Comparison of ENCODE assay signal across 8 cellular contexts in the genomic region with DNA sequence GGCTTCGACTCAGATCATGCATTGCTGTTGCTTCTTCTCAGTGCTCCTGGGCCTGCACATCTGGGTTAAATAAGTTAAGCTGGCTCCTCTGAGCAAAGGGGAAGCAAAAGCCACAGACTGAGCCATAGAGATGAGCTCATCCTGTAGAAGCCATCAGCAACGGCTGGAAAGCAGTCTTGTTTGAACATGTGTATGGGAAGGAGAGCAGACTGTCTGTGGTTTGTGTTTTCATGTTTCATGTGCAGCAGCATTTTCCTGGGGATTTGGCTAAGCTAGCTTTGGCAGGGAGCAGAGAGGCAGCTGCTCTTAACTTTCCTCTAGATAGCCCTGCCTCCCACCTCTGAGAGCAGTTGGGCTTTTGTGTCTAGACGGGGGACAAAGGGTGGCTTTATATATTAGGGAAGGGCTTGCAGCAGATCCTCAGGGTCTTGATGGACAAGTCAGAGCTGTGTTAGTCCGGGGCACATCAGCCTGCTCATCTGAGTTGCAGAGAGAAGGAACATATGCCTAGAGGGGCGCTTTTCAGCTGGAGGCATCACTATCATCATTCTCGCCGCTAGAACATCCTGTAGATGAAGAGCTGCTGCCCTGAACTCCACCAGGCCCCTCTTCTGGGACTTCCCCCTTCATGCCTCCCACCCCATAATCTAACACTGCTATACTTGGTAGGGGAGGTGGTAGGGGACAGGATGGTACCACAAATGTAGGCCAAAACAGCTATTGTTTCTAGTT. TPM values are rescaled to one million over a fixed set of nuclear protein-coding genes. Genes with fewer than 3 reads are reported as not detected.
DNase-seq lines count a peak whose midpoint lies in the region; ATAC-seq and TF ChIP-seq lines count a peak whose summit lies in the region.

No MANE protein-coding gene starts in this region.

- H3K4me1 ChIP-seq in SJCRH30, result peaks cover 28% of the 10 kb centered on the region

- peaks cover 6% of the 10 kb centered on the region for H3K36me3 ChIP-seq in SJCRH30

- H3K27me3 ChIP-seq in SJCRH30, result no peaks in the 10 kb centered on the region
- H3K27me3 ChIP-seq in dorsolateral prefrontal cortex, result no peaks in the 10 kb centered on the region

- peak; percentile 91 for ATAC-seq in GM18868 (IDR thresholded peaks at IDR 0.05; ENCODE audit: unreplicated experiment)
- ATAC-seq in HG03097 (IDR thresholded peaks at IDR 0.05; ENCODE audit: low FRiP score, unreplicated experiment), result peak; percentile 88
- peak; percentile 83 to 93 (median 92) for ATAC-seq in natural killer cell

- H3K9me3 Mint-ChIP-seq in natural killer cell, result no peaks in the 10 kb centered on the region

- intact Hi-C loops in dorsolateral prefrontal cortex (cut with DNase I), result no loop called here
- intact Hi-C loops in natural killer cell (cut with micrococcal nuclease), result loop anchor here (1.0 kb wide), 2 partner anchors 10 to 15 kb away; a partner anchor contains a TSS

- H3K4me1 Mint-ChIP-seq in natural killer cell, result peaks cover 55 to 59% of the 10 kb centered on the region in 2 donors

- 0 out of 2 replicates have a peak, but pooled peaks cover 3% of the 10 kb centered on the region for H3K9me3 ChIP-seq in SJCRH30 (replicated peaks)

- peak overlapping the region; percentile 92 to 99 for H3K27ac Mint-ChIP-seq in natural killer cell

- TF ChIP-seq CTCF in dorsolateral prefrontal cortex (IDR thresholded peaks at IDR 0.05 in 54 of 56, conservative IDR thresholded peaks at IDR 0.05 in 2 of 56; ENCODE audit: low read depth in 1 of 56, partially characterized antibody in 56 of 56) (no peak), natural killer cell (IDR thresholded peaks at IDR 0.05) (no peak)

- H3K27ac ChIP-seq in SJCRH30, result peak overlapping the region; percentile 97
- H3K27ac ChIP-seq in dorsolateral prefrontal cortex, result peak overlapping the region in 52 of 59 donors; percentile 2 to 91 (median 61)

- peak; percentile 90 to 91 for DNase-seq in AML-193 (lab: John Stamatoyannopoulos, UW)
- DNase-seq in SJCRH30, result peak; percentile 92 to 96
- DNase-seq in dorsolateral prefrontal cortex, result peak in 2 of 10 donors; percentile 25 to 39
- DNase-seq in natural killer cell, result peak; percentile 54
- DNase-seq in LoVo (ENCODE audit: low spot score), result no peak
- no peak for DNase-seq in T1000 (lab: John Stamatoyannopoulos, UW)

- H3K4me3 Mint-ChIP-seq in natural killer cell, result peak overlapping the region; percentile 83

- no peaks in the 10 kb centered on the region for H3K36me3 Mint-ChIP-seq in natural killer cell

- H3K4me3 ChIP-seq in SJCRH30 (peak overlapping the region; percentile 18), dorsolateral prefrontal cortex (peak overlapping the region in 23 of 59 donors; percentile 0 to 44 (median 16))

- no peaks in the 10 kb centered on the region for H3K27me3 Mint-ChIP-seq in natural killer cell (ENCODE audit: low read depth in 2 of 2)

RNA-seq across cellular contexts. Expression of a gene that starts 14.9 kb away (rescaled TPM):
- total RNA-seq in SJCRH30 (2014; rRNA removed; shearing (Covaris generic)), result 21.3 and 24.5 TPM in 2 replicates
- total RNA-seq in dorsolateral prefrontal cortex, result 10 to 100 TPM in 85 of 120 experiments, 1 to 10 TPM in 35; 5.5 to 17.5 (median 10.9) TPM
- total RNA-seq in natural killer cell, result 10 to 100 TPM; 20.1 to 25.8 (median 23.1) TPM

RNA-seq across cellular contexts. Expression of a gene that starts 35.9 kb away (rescaled TPM):
- total RNA-seq in SJCRH30 (2014; rRNA removed; shearing (Covaris generic)), result 0.76 and 1.1 TPM in 2 replicates
- total RNA-seq in dorsolateral prefrontal cortex (10 to 100 TPM in 11 of 120 experiments, 1 to 10 TPM in 109; 2.4 to 13.6 (median 7.4) TPM), natural killer cell (10 to 100 TPM; 14.5 to 24.0 (median 19.5) TPM)

RNA-seq across cellular contexts. Expression of a gene that starts 36.7 kb away (rescaled TPM):
- 37.3 and 39.6 TPM in 2 replicates for total RNA-seq in SJCRH30 (2014; rRNA removed; shearing (Covaris generic))
- 10 to 100 TPM; 19.8 to 70.4 (median 32.7) TPM for total RNA-seq in dorsolateral prefrontal cortex
- 10 to 100 TPM; 43.3 to 57.6 (median 47.3) TPM for total RNA-seq in natural killer cell

RNA-seq across cellular contexts. Expression of a gene that starts 49.9 kb away (rescaled TPM):
- total RNA-seq in SJCRH30 (2014; rRNA removed; shearing (Covaris generic)), result 21.9 and 23.8 TPM in 2 replicates
- total RNA-seq in dorsolateral prefrontal cortex, result 100 to 1,000 TPM in 1 of 120 experiments, 10 to 100 TPM in 119; 46.1 to 103 (median 68.0) TPM
- 10 to 100 TPM; 31.1 to 37.9 (median 31.3) TPM for total RNA-seq in natural killer cell

RNA-seq across cellular contexts. Expression of a gene that starts 50.1 kb away (rescaled TPM):
- 53.4 and 54.2 TPM in 2 replicates for total RNA-seq in SJCRH30 (2014; rRNA removed; shearing (Covaris generic))
- total RNA-seq in dorsolateral prefrontal cortex, result 10 to 100 TPM; 48.5 to 86.8 (median 67.0) TPM
- total RNA-seq in natural killer cell, result 100 to 1,000 TPM; 188 to 225 (median 195) TPM

Comparison
In these comparisons a context has a peak if more than half of its experiments do, and no peak if none do; other contexts are left out.
1. DNase-seq: peak in AML-193 (2 of 2), SJCRH30 (2 of 2) and natural killer cell (single experiment); none in LoVo (single experiment) and T1000 (single experiment).
2. Peak in every context shown above with its lines, with median percentiles within 50 percentile points of each other: ATAC-seq.